13 cellular contexts compared by ENCODE assay signal in the genomic region with DNA sequence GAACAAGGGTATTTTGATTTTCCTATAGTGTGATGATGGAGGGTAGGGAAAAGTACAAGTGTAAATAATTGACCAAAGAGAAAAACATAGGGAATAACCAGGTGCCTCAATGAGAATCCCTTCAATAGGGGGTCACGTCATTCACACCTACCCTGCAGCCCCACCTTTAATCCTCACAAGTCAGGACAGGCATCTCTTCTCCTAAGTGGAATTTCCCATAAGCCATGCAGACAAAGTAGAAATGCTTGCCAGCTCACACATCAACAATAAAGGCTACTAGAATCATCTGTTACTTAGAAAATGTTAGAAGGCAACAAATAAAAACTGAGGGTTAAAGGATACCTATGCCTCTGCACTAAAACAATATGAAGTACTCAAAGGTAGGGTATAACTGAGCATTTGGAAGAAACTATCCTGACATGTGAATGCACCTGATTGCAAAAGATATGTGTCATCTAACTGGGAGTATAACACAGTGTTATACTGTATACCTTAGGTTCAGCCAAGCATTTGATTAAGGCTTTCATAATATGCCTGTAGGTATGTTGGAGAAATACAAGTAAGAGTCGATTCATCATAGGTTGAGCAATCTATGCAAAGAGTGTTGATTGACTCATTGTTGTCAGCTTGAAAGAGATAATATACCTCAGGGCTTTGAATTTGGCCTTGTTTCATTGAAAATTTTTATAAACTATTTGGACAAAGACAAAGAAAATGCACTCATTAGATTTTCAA.
"Had no signal": no experiment of that assay in that cellular context is flagged by ENCODE, and none has a peak within 500 bp of the region (broad histone marks: within the 10 kb centered on the region; RNA-seq: fewer than 3 reads in every experiment).

No MANE protein-coding gene starts in this region.

- H3K4me1 ChIP-seq: ascending aorta had no signal

- H3K27ac ChIP-seq: ascending aorta, cardiac muscle cell, hepatocyte had no signal

- ATAC-seq: activated CD8-positive, alpha-beta memory T cell treated with anti-CD3 and anti-CD28 coated beads, Interleukin-2, amount 10 ng/mL, durations not matched to agents 7 days and 5 days; natural killer cell treated with Interleukin-12 subunit alpha and Interleukin-12 subunit beta and Interleukin-15 and Interleukin-18, amount 100 ng/mL, for 72 hours had no signal

- DNase-seq: activated CD4-positive, alpha-beta T cell treated with anti-CD3 and anti-CD28 coated beads, Interleukin-2, amount 50 U/mL, for 4 hours; activated CD8-positive, alpha-beta memory T cell treated with anti-CD3 and anti-CD28 coated beads, Interleukin-2, amount 10 ng/mL, durations not matched to agents 7 days and 5 days; activated gamma-delta T cell treated with Interleukin-2 at 50 U/mL for 16 hours; activated T-cell treated with anti-CD3 and anti-CD28 coated beads, Interleukin-2, amount 50 U/mL, for 24 hours; nucleus accumbens; stimulated activated CD4-positive, alpha-beta T cell treated with anti-CD3 and anti-CD28 coated beads, Interleukin-12 subunit alpha, Interleukin-12 subunit beta, amount 100 ng/mL, for 4 hours; stimulated activated naive CD4-positive, alpha-beta T cell treated with Interleukin-2 at 50 U/mL for 16 hours; T-helper 2 cell had no signal

- H3K36me3 ChIP-seq: ascending aorta, cardiac muscle cell had no signal

- H3K4me3 ChIP-seq: ascending aorta, cardiac muscle cell, hepatocyte had no signal

- FAIRE-seq: endometrium had no signal

- H3K9me3 ChIP-seq: ascending aorta had no signal

- H3K27me3 ChIP-seq: ascending aorta, cardiac muscle cell, hepatocyte had no signal
